8 cellular contexts compared by ENCODE assay signal in genomic region chr7:55086413-55087201, GRCh38.
A peak's percentile ranks its signal among the peaks of the same experiment; 100 is the strongest.
DNase-seq lines count a peak whose midpoint lies in the region; ATAC-seq lines count a peak whose summit lies in the region.

No MANE protein-coding gene starts in this region.

- peak overlapping the region; percentile 75 for H3K27ac ChIP-seq in caudate nucleus (ENCODE audit: low read depth, low read length)

- peak; percentile 25 to 38 for ATAC-seq in activated CD4-positive, CD25-positive, alpha-beta regulatory T cell treated with anti-CD3 and anti-CD28 coated beads, Interleukin-2, amount 50 U/mL, for 24 hours
- no peak for ATAC-seq in left colon

- DNase-seq in activated CD4-positive, CD25-positive, alpha-beta regulatory T cell (lab: John Stamatoyannopoulos, UW), result no peak
- DNase-seq in GOT3 (lab: John Stamatoyannopoulos, UW), result peak; percentile 38
- peak; percentile 81 for DNase-seq in MV-4-11 (lab: John Stamatoyannopoulos, UW)
- DNase-seq in caudate nucleus (lab: John Stamatoyannopoulos, UW), result peak in 22 of 61 donors; percentile 22 to 74 (median 51)
- peak; percentile 17 for DNase-seq in midbrain (lab: John Stamatoyannopoulos, UW)
- no peak for DNase-seq in left colon
- no peak for DNase-seq in T-helper 9 cell

- intact Hi-C loops in left colon (cut with DNase I, micrococcal nuclease), result no loop called here

Comparison
In these comparisons a context has a peak if more than half of its experiments do, and no peak if none do; other contexts are left out.
1. DNase-seq: peak in GOT3 (single experiment), MV-4-11 (single experiment) and midbrain (single experiment); none in activated CD4-positive, CD25-positive, alpha-beta regulatory T cell (0 of 4), left colon (0 of 2) and T-helper 9 cell (single experiment).